19 cellular contexts compared by ENCODE assay signal in genomic region chr3:106913966-106914365, GRCh38.
DNase-seq lines count a peak whose midpoint lies in the region; ATAC-seq, FAIRE-seq and TF ChIP-seq lines count a peak whose summit lies in the region.
"Had no signal": no experiment of that assay in that cellular context is flagged by ENCODE, and none has a peak within 500 bp of the region (broad histone marks: within the 10 kb centered on the region; RNA-seq: fewer than 3 reads in every experiment).

No MANE protein-coding gene starts in this region.

- intact Hi-C loops in testis (cut with DNase I; ENCODE audit: low total_unique reads) (no loop called here), spleen (cut with DNase I; ENCODE audit: low total_unique reads) (no loop called here)

- WGBS in endodermal cell (ENCODE audit: insufficient coverage in 1 of 2, insufficient read length in 1 of 2), 2 experiments, result 71 to 78% methylated on average over 4 of the region's 4 CpGs
- 61 to 62% methylated on average over 4 of the region's 4 CpGs for WGBS in testis, 2 donors
- 83 to 91% (median 89%) methylated on average over 4 of the region's 4 CpGs for WGBS in spleen, 5 donors

- TF ChIP-seq POLR2A in testis (IDR thresholded peaks at IDR 0.05) (no peak), spleen (IDR thresholded peaks at IDR 0.05) (no peak)

- no peak for DNase-seq in HTR-8/SVneo (ENCODE audit: insufficient read length, low spot score)
- DNase-seq in endodermal cell, result no peak
- DNase-seq in testis, result peak; percentile 39
- DNase-seq in spleen, result no peak
- no peak for DNase-seq in NAMALWA (ENCODE audit: low spot score)
- DNase-seq in iPS-NIHi11 (ENCODE audit: low spot score), result no peak
- DNase-seq: ACHN, AML-193, HFFc6, Kasumi-1, NCI-H187 treated with DMSO at 0.1 percent for 48 hours, NCI-H774, PC-9, SJCRH30 had no signal

- no peaks in the 10 kb centered on the region for H3K4me1 ChIP-seq in endodermal cell (ENCODE audit: control insufficient read depth, insufficient read depth, low read length)
- no peaks in the 10 kb centered on the region for H3K4me1 ChIP-seq in testis
- H3K4me1 ChIP-seq in spleen, result no peaks in the 10 kb centered on the region
- H3K4me1 ChIP-seq: SJCRH30 had no signal

- H3K27me3 ChIP-seq in endodermal cell (ENCODE audit: control insufficient read depth, insufficient read depth, low read length, poor library complexity, severe bottlenecking) (no peaks in the 10 kb centered on the region), testis (no peaks in the 10 kb centered on the region), spleen (replicated peaks in 1 of 7) (no peaks in the 10 kb centered on the region)
- H3K27me3 ChIP-seq: SJCRH30 had no signal

- TF ChIP-seq CTCF in endodermal cell (conservative IDR thresholded peaks at IDR 0.05) (no peak), nephron (IDR thresholded peaks at IDR 0.05; ENCODE audit: unreplicated experiment in 3 of 3) (no peak), testis (IDR thresholded peaks at IDR 0.05) (no peak), spleen (IDR thresholded peaks at IDR 0.05 in 8 of 11, conservative IDR thresholded peaks at IDR 0.05 in 3 of 11) (no peak)

- H3K36me3 ChIP-seq in endodermal cell (ENCODE audit: control insufficient read depth, insufficient read depth, low read length), result peaks cover 6% of the 10 kb centered on the region
- no peaks in the 10 kb centered on the region for H3K36me3 ChIP-seq in testis (ENCODE audit: low read depth, missing control alignments)
- H3K36me3 ChIP-seq in spleen, result no peaks in the 10 kb centered on the region
- H3K36me3 ChIP-seq: SJCRH30 had no signal

- H3K27ac ChIP-seq in endodermal cell (ENCODE audit: low read depth, low read length) (peak overlapping the region; percentile 39), testis (no peak overlapping the region), spleen (no peak overlapping the region)
- H3K27ac ChIP-seq: PC-9, SJCRH30 had no signal

- H3K4me3 Mint-ChIP-seq in endodermal cell (no peak overlapping the region), nephron (peak overlapping the region in 1 of 3 experiments; percentile 0)
- H3K4me3 Mint-ChIP-seq: CD14-positive monocyte, HFFc6, IgD-negative memory B cell had no signal

- H3K9me3 ChIP-seq in endodermal cell (ENCODE audit: control insufficient read depth, low read length), result peaks cover 32% of the 10 kb centered on the region
- H3K9me3 ChIP-seq in testis, result no peaks in the 10 kb centered on the region
- H3K9me3 ChIP-seq in spleen, result peaks cover 0 to 5% (median 1%) of the 10 kb centered on the region in 8 donors
- H3K9me3 ChIP-seq: SJCRH30 had no signal

- H3K4me3 ChIP-seq in endodermal cell (ENCODE audit: low read length) (no peak overlapping the region), testis (no peak overlapping the region), spleen (no peak overlapping the region)
- H3K4me3 ChIP-seq: PC-9, SJCRH30 had no signal

- peaks cover 3% of the 10 kb centered on the region for H3K36me3 Mint-ChIP-seq in endodermal cell (ENCODE audit: low read depth)
- no peaks in the 10 kb centered on the region for H3K36me3 Mint-ChIP-seq in nephron (ENCODE audit: low read depth)
- H3K36me3 Mint-ChIP-seq: CD14-positive monocyte, IgD-negative memory B cell had no signal

- H3K9me3 Mint-ChIP-seq in endodermal cell, result peaks cover 21% of the 10 kb centered on the region
- no peaks in the 10 kb centered on the region for H3K9me3 Mint-ChIP-seq in nephron
- H3K9me3 Mint-ChIP-seq: HFFc6 had no signal

- ATAC-seq in HG02981 (IDR thresholded peaks at IDR 0.05; ENCODE audit: unreplicated experiment), result no peak

- H3K27ac Mint-ChIP-seq in endodermal cell (no peak overlapping the region), nephron (peak overlapping the region; percentile 74 to 87 (median 84))
- H3K27ac Mint-ChIP-seq: CD14-positive monocyte, HFFc6, IgD-negative memory B cell had no signal

- H3K9ac ChIP-seq in endodermal cell (ENCODE audit: extremely low read depth, low read length, poor library complexity, severe bottlenecking), result no peak overlapping the region

- FAIRE-seq in HTR-8/SVneo (lab: Jason Lieb, UNC), result peak; percentile 49
- FAIRE-seq: GM19239 had no signal

- H3K4me1 Mint-ChIP-seq in endodermal cell (peaks cover 13% of the 10 kb centered on the region), nephron (peaks cover 29% of the 10 kb centered on the region)
- H3K4me1 Mint-ChIP-seq: CD14-positive monocyte, IgD-negative memory B cell had no signal

- H3K27me3 Mint-ChIP-seq in endodermal cell (ENCODE audit: insufficient read depth), result no peaks in the 10 kb centered on the region
- no peaks in the 10 kb centered on the region for H3K27me3 Mint-ChIP-seq in nephron (ENCODE audit: low read depth)
- H3K27me3 Mint-ChIP-seq: IgD-negative memory B cell had no signal
